ENCODE assay signal across 34 cellular contexts in genomic region chr2:39174022-39174421, GRCh38.
"Had no signal": no experiment of that assay in that cellular context is flagged by ENCODE, and none has a peak within 500 bp of the region (broad histone marks: within the 10 kb centered on the region; RNA-seq: fewer than 3 reads in every experiment).

No MANE protein-coding gene starts in this region.

- H3K9me3 ChIP-seq: adrenal gland, ascending aorta, body of pancreas, breast epithelium had no signal

- DNase-seq: activated effector memory CD4-positive, alpha-beta T cell treated with anti-CD3 and anti-CD28 coated beads, Interleukin-2, amount 50 U/mL, for 16 hours; activated effector memory CD4-positive, alpha-beta T cell treated with Interleukin-2 at 50 U/mL for 16 hours; activated gamma-delta T cell; activated gamma-delta T cell treated with Interleukin-2 at 50 U/mL for 16 hours; activated naive CD4-positive, alpha-beta T cell; activated naive CD4-positive, alpha-beta T cell treated with anti-CD3 and anti-CD28 coated beads for 36 hours; activated naive CD4-positive, alpha-beta T cell treated with anti-CD3 and anti-CD28 coated beads, Interleukin-2, amount 10 ng/mL, durations not matched to agents 7 days and 5 days; activated naive CD4-positive, alpha-beta T cell treated with anti-CD3 and anti-CD28 coated beads, Interleukin-2, amount 50 U/mL, for 16 hours; activated naive CD4-positive, alpha-beta T cell treated with Interleukin-2 at 50 U/mL for 16 hours; activated naive CD8-positive, alpha-beta T cell treated with anti-CD3 and anti-CD28 coated beads for 36 hours; activated naive CD8-positive, alpha-beta T cell treated with anti-CD3 and anti-CD28 coated beads, Interleukin-2, amount 10 ng/mL, durations not matched to agents 7 days and 5 days; activated naive CD8-positive, alpha-beta T cell treated with anti-CD3 and anti-CD28 coated beads, Interleukin-2, amount 50 U/mL, for 24 hours; activated T-cell treated with anti-CD3 and anti-CD28 coated beads, Interleukin-2, amount 50 U/mL, for 1 hour; activated T-cell treated with anti-CD3 and anti-CD28 coated beads, Interleukin-2, amount 50 U/mL, for 24 hours; activated T-cell treated with anti-CD3 and anti-CD28 coated beads, Interleukin-2, amount 50 U/mL, for 4 hours; activated T-cell treated with anti-CD3 and anti-CD28 coated beads, Interleukin-2, amount 50 U/mL, for 48 hours; activated T-cell treated with anti-CD3 and anti-CD28 coated beads, Interleukin-2, amount 50 U/mL, for 72 hours; adrenal gland; amniotic stem cell; amygdala; anterior cingulate cortex; aorta; body of pancreas; brain microvascular endothelial cell; caudate nucleus; central memory CD4-positive, alpha-beta T cell; cerebellar nuclear complex had no signal

- H3K4me1 ChIP-seq: adrenal gland, ascending aorta, body of pancreas, breast epithelium had no signal

- H3K36me3 ChIP-seq: adrenal gland, ascending aorta, brain microvascular endothelial cell, breast epithelium, cardiac muscle cell had no signal

- H3K27ac ChIP-seq: adrenal gland, ascending aorta, body of pancreas, brain microvascular endothelial cell, breast epithelium, cardiac muscle cell had no signal

- ATAC-seq: activated naive CD4-positive, alpha-beta T cell treated with anti-CD3 and anti-CD28 coated beads, Interleukin-2, amount 50 U/mL, for 72 hours; activated naive CD8-positive, alpha-beta T cell treated with anti-CD3 and anti-CD28 coated beads, Interleukin-2, amount 50 U/mL, for 24 hours; activated T-cell treated with anti-CD3 and anti-CD28 coated beads, Interleukin-2, amount 50 U/mL, for 4 hours; activated T-cell treated with anti-CD3 and anti-CD28 coated beads, Interleukin-2, amount 50 U/mL, for 72 hours; activated T-helper 17 cell treated with anti-CD3 and anti-CD28 coated beads, Interleukin-2, amount 50 U/mL, for 72 hours; body of pancreas had no signal

- H3K4me3 ChIP-seq: adrenal gland, ascending aorta, body of pancreas, breast epithelium, cardiac muscle cell had no signal

- FAIRE-seq: astrocyte, bronchial epithelial cell had no signal

- H3K27me3 ChIP-seq: adrenal gland, ascending aorta, body of pancreas, brain microvascular endothelial cell, breast epithelium, cardiac muscle cell had no signal
